Comparison of ENCODE assay signal across 8 cellular contexts in genomic region chr7:101681170-101682007, GRCh38. TPM values are rescaled to one million over a fixed set of nuclear protein-coding genes. Genes with fewer than 3 reads are reported as not detected.
DNase-seq lines count a peak whose midpoint lies in the region; ATAC-seq and TF ChIP-seq lines count a peak whose summit lies in the region.

No MANE protein-coding gene starts in this region.

- no peak for TF ChIP-seq POLR2A in prostate gland (IDR thresholded peaks at IDR 0.05)

- H3K36me3 ChIP-seq in prostate gland = no peaks in the 10 kb centered on the region

- H3K27me3 ChIP-seq in prostate gland (replicated peaks; ENCODE audit: insufficient read depth) = no peaks in the 10 kb centered on the region

- ATAC-seq in SK-N-SH treated with all-trans-retinoic acid at 6 μM for 48 hours (peak; percentile 98), Right ventricle myocardium superior (ENCODE audit: poor library complexity) (peak; percentile 90), GM18909 (IDR thresholded peaks at IDR 0.05; ENCODE audit: poor library complexity, unreplicated experiment) (no peak), GM21825 (IDR thresholded peaks at IDR 0.05; ENCODE audit: unreplicated experiment) (no peak), GM18519 (IDR thresholded peaks at IDR 0.05; ENCODE audit: low FRiP score, unreplicated experiment) (no peak)

- TF ChIP-seq CTCF in prostate gland (IDR thresholded peaks at IDR 0.05) = no peak

- DNase-seq in GM04504 (ENCODE audit: low read depth) (peak; percentile 86), Right ventricle myocardium superior (peak; percentile 71), prostate gland (ENCODE audit: low spot score) (peak; percentile 51)
- DNase-seq in stimulated activated naive CD4-positive, alpha-beta T cell treated with Interleukin-2 at 50 U/mL for 16 hours (lab: John Stamatoyannopoulos, UW) = no peak

- no peaks in the 10 kb centered on the region for H3K4me1 ChIP-seq in prostate gland (replicated peaks)

- 18% methylated on average over 14 of the region's 14 CpGs for WGBS in prostate gland

- intact Hi-C loops in Right ventricle myocardium superior (cut with DNase I) (no loop called here), prostate gland (cut with DNase I) (no loop called here)

- H3K27ac ChIP-seq in prostate gland = no peak overlapping the region

- no peaks in the 10 kb centered on the region for H3K9me3 ChIP-seq in prostate gland

- H3K4me3 ChIP-seq in prostate gland = no peak overlapping the region

TF ChIP-seq in SK-N-SH treated with all-trans-retinoic acid at 6 μM for 48 hours, 23 proteins besides CTCF, POLR2A, EP300 and RAD21:
- TF ChIP-seq BACH2 (CRISPR knock-in tag; IDR thresholded peaks at IDR 0.05; ENCODE audit: borderline replicate concordance) = no peak
- peak; percentile 88 for TF ChIP-seq CSDC2 (CRISPR knock-in tag; IDR thresholded peaks at IDR 0.05)
- peak; percentile 40; the same call in 1 of the 2 replicates for TF ChIP-seq TCF4 (CRISPR knock-in tag; IDR thresholded peaks at IDR 0.05; ENCODE audit: borderline replicate concordance)
- TF ChIP-seq SNAI2 (CRISPR knock-in tag; IDR thresholded peaks at IDR 0.05) = peak; percentile 81; the same call in 1 of the 2 replicates
- TF ChIP-seq ARNTL (CRISPR knock-in tag; IDR thresholded peaks at IDR 0.05; ENCODE audit: borderline replicate concordance, low read depth) = no peak
- TF ChIP-seq POU6F1 (CRISPR knock-in tag; IDR thresholded peaks at IDR 0.05; ENCODE audit: borderline replicate concordance, low read depth) = no peak; the same call in 1 of the 2 replicates
- TF ChIP-seq CREB5 (CRISPR knock-in tag; IDR thresholded peaks at IDR 0.05; ENCODE audit: low read depth) = peak; percentile 53
- peak; percentile 80 for TF ChIP-seq ZFP3 (CRISPR knock-in tag; IDR thresholded peaks at IDR 0.05)
- TF ChIP-seq ZC3H10 (CRISPR knock-in tag; IDR thresholded peaks at IDR 0.05) = 0 out of 2 replicates have a peak, but pooled peaks have one; percentile 13
- TF ChIP-seq CSRNP3 (CRISPR knock-in tag; IDR thresholded peaks at IDR 0.05) = no peak
- no peak for TF ChIP-seq PPARA (CRISPR knock-in tag; IDR thresholded peaks at IDR 0.05; ENCODE audit: borderline replicate concordance)
- TF ChIP-seq OSR1 (CRISPR knock-in tag; IDR thresholded peaks at IDR 0.05) = no peak
- peak; percentile 69; the same call in 1 of the 2 replicates for TF ChIP-seq TSHZ2 (CRISPR knock-in tag; IDR thresholded peaks at IDR 0.05)
- no peak for TF ChIP-seq TOX (CRISPR knock-in tag; IDR thresholded peaks at IDR 0.05; ENCODE audit: borderline replicate concordance)
- 0 out of 2 replicates have a peak, but pooled peaks have one; percentile 3 for TF ChIP-seq RARB (CRISPR knock-in tag; IDR thresholded peaks at IDR 0.05)
- no peak for TF ChIP-seq ZNF70 (CRISPR knock-in tag; IDR thresholded peaks at IDR 0.05)
- peak; percentile 98; the same call in 1 of the 2 replicates for TF ChIP-seq PATZ1 (CRISPR knock-in tag; IDR thresholded peaks at IDR 0.05; ENCODE audit: borderline replicate concordance)
- TF ChIP-seq ZNF565 (CRISPR knock-in tag; conservative IDR thresholded peaks at IDR 0.05; ENCODE audit: low read depth) = no peak
- no peak for TF ChIP-seq GLIS3 (CRISPR knock-in tag; IDR thresholded peaks at IDR 0.05)
- no peak for TF ChIP-seq ZNF8 (CRISPR knock-in tag; IDR thresholded peaks at IDR 0.05)
- no peak for TF ChIP-seq ESRRG (CRISPR knock-in tag; IDR thresholded peaks at IDR 0.05)
- TF ChIP-seq ISL1 (CRISPR knock-in tag; IDR thresholded peaks at IDR 0.05) = peak; percentile 91
- TF ChIP-seq ZFP30 (CRISPR knock-in tag; IDR thresholded peaks at IDR 0.05) = no peak

RNA-seq across cellular contexts. Expression of gene MYL10, which starts 52.3 kb away (rescaled TPM):
- total RNA-seq in Right ventricle myocardium superior = not detected
- total RNA-seq in prostate gland = not detected

Comparison
In these comparisons a context has a peak if more than half of its experiments do, and no peak if none do; other contexts are left out.
1. ATAC-seq: peak in SK-N-SH treated with all-trans-retinoic acid at 6 μM for 48 hours (single experiment) and Right ventricle myocardium superior (single experiment); none in GM18909 (single experiment), GM21825 (single experiment) and GM18519 (single experiment).